In the genomic region with DNA sequence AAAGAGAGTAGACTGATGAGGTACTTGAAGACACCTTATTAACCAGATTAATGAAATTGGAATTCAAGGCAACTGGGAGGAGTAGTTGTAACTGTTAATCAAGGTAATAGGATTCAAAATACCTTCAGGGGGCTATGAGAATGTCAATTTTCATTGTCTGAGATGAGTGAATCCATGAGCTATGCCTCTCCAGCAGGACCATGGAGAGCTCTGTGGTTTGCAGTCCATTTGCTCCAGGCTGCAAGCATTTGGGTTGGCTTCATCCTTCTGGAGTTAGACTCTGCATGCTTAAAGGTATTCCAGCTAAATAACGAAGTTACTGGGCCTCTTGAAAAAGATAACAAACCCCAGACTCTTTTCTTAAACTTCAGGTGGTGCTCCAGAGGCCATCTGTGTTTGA, we compare ENCODE assay signal across 15 cellular contexts.
DNase-seq lines count a peak whose midpoint lies in the region; ATAC-seq, FAIRE-seq and TF ChIP-seq lines count a peak whose summit lies in the region.
"Had no signal": no experiment of that assay in that cellular context is flagged by ENCODE, and none has a peak within 500 bp of the region (broad histone marks: within the 10 kb centered on the region; RNA-seq: fewer than 3 reads in every experiment).

No MANE protein-coding gene starts in this region.

- dilution Hi-C loops in keratinocyte (cut with MboI; ENCODE audit: extremely low pct_ligation_motif_present, low sequenced_read_pairs), result no loop called here

- no peak overlapping the region for H3K4me2 ChIP-seq in GM12878 (ENCODE audit: control insufficient read depth, insufficient read depth)
- H3K4me2 ChIP-seq in keratinocyte (ENCODE audit: control insufficient read depth, extremely low read depth, insufficient read depth, low read depth, low read length), result no peak overlapping the region
- H3K4me2 ChIP-seq: KMS-11 had no signal

- in situ Hi-C loops in GM12878 (cut with MboI), result no loop called here

- no peak overlapping the region for H3K4me3 ChIP-seq in GM12878
- no peak overlapping the region for H3K4me3 ChIP-seq in keratinocyte (ENCODE audit: control insufficient read depth in 2 of 3, extremely low read depth in 1 of 3, insufficient read depth in 2 of 3, low read depth in 1 of 3, low read length in 3 of 3)
- H3K4me3 ChIP-seq: uterus had no signal

- DNase-seq in AG20443 (ENCODE audit: low spot score), result peak; percentile 66
- no peak for DNase-seq in GM12878 (ENCODE audit: low read depth, low spot score)
- no peak for DNase-seq in keratinocyte (ENCODE audit: low read depth, low spot score)
- no peak for DNase-seq in NCI-H1048 (lab: John Stamatoyannopoulos, UW)
- no peak for DNase-seq in SIG-M5 treated with dmso at 0.1 percent for 504 hours (lab: John Stamatoyannopoulos, UW; ENCODE audit: unreplicated experiment)
- no peak for DNase-seq in activated effector memory CD4-positive, alpha-beta T cell treated with anti-CD3 and anti-CD28 coated beads, Interleukin-2, amount 50 U/mL, for 16 hours
- no peak for DNase-seq in left lobe of liver (ENCODE audit: low spot score)
- DNase-seq: anterior cingulate cortex; stimulated activated CD8-positive, alpha-beta memory T cell treated with anti-CD3 and anti-CD28 coated beads, Interleukin-4, amount 100 ng/mL, for 48 hours; uterus had no signal

- CTCF ChIA-PET in GM12878 (lab: Yijun Ruan, JAX), result no interaction called here

- H3K36me3 ChIP-seq in GM12878 (ENCODE audit: control insufficient read depth in 2 of 2, insufficient read depth in 2 of 2, low read length in 1 of 2) (no peaks in the 10 kb centered on the region), keratinocyte (ENCODE audit: control insufficient read depth in 2 of 2, extremely low read depth in 1 of 2, insufficient read depth in 2 of 2, low read length in 2 of 2) (no peaks in the 10 kb centered on the region)
- H3K36me3 ChIP-seq: neutrophil had no signal

- H3K9me3 ChIP-seq in GM12878 (replicated peaks; ENCODE audit: control insufficient read depth, insufficient read depth, low read length) (no peaks in the 10 kb centered on the region), keratinocyte (ENCODE audit: control insufficient read depth, low read depth, low read length) (no peaks in the 10 kb centered on the region)
- H3K9me3 ChIP-seq: neutrophil, uterus had no signal

- SMC1A ChIA-PET in GM12878 (lab: Charles Lee; ENCODE audit: uncharacterized antibody, unreplicated experiment), result interaction anchor here (0.8 to 1.4 kb wide), 2 partner anchors 24 to 40 kb away, joined by 3 read pairs; no protein-coding TSS in a partner anchor

- TF ChIP-seq EP300 in Ishikawa (IDR thresholded peaks at IDR 0.05; ENCODE audit: borderline replicate concordance), result no peak
- TF ChIP-seq EP300 in GM12878 (IDR thresholded peaks at IDR 0.05; ENCODE audit: borderline replicate concordance in 1 of 2, control insufficient read depth in 1 of 2, low read depth in 2 of 2, low read length in 2 of 2), result no peak

- H3K9me1 ChIP-seq in keratinocyte (ENCODE audit: control insufficient read depth, extremely low read depth, insufficient read depth, low read length), result no peaks in the 10 kb centered on the region

- no TSS peak for BruUV-seq in GM12878 (replicated peaks; lab: Mats Ljungman, UMichigan)

- H2AFZ ChIP-seq in GM12878 (ENCODE audit: control insufficient read depth, low read depth, low read length) (no peak overlapping the region), keratinocyte (ENCODE audit: control insufficient read depth, low read length) (no peak overlapping the region)

- intact Hi-C loops in GM12878 (cut with micrococcal nuclease; ENCODE audit: unreplicated experiment), result no loop called here

- TF ChIP-seq POLR2A in GM12878 (IDR thresholded peaks at IDR 0.05; ENCODE audit: low read depth, low read length), result no peak

- H4K20me1 ChIP-seq in GM12878 (ENCODE audit: control insufficient read depth, insufficient read depth) (no peaks in the 10 kb centered on the region), keratinocyte (ENCODE audit: control insufficient read depth, extremely low read depth, insufficient read depth, low read length) (no peaks in the 10 kb centered on the region)

- POLR2A ChIA-PET in GM12878 (lab: Charles Lee), result no interaction called here

- no peak overlapping the region for H3K27ac ChIP-seq in GM12878 (ENCODE audit: control insufficient read depth, insufficient read depth)
- no peak overlapping the region for H3K27ac ChIP-seq in keratinocyte (ENCODE audit: control insufficient read depth, insufficient read depth, low read length)
- H3K27ac ChIP-seq: C4-2B, KMS-11, neutrophil, uterus, VCaP had no signal

- no peaks in the 10 kb centered on the region for H3K4me1 ChIP-seq in GM12878 (ENCODE audit: control insufficient read depth, insufficient read depth, low read length)
- peaks cover 6% of the 10 kb centered on the region for H3K4me1 ChIP-seq in keratinocyte (ENCODE audit: control insufficient read depth, extremely low read depth, insufficient read depth, low read length)
- H3K4me1 ChIP-seq: uterus had no signal

- no peak for ATAC-seq in GM12878
- no peak for ATAC-seq in left lobe of liver

- H3K27me3 ChIP-seq in GM12878 (replicated peaks in 1 of 2; ENCODE audit: control insufficient read depth in 2 of 2, insufficient read depth in 2 of 2, low read length in 1 of 2) (no peaks in the 10 kb centered on the region), keratinocyte (ENCODE audit: control insufficient read depth, extremely low read depth, insufficient read depth, low read length) (no peaks in the 10 kb centered on the region)
- H3K27me3 ChIP-seq: neutrophil, uterus had no signal

- 0% methylated on average over 1 of the region's 1 CpG for WGBS in GM12878 (ENCODE audit: insufficient coverage, insufficient replicate concordance, low lambda C conversion rate, missing lambda C conversion rate)

- H3K9ac ChIP-seq in GM12878 (ENCODE audit: control insufficient read depth, insufficient read depth, low read length) (no peak overlapping the region), keratinocyte (ENCODE audit: control insufficient read depth, extremely low read depth, insufficient read depth, low read length) (no peak overlapping the region)
- H3K9ac ChIP-seq: KMS-11 had no signal

- RAD21 ChIA-PET in GM12878 (lab: Charles Lee; ENCODE audit: unreplicated experiment), result no interaction called here

- TF ChIP-seq CTCF in GM12878 (IDR thresholded peaks at IDR 0.05 in 2 of 3, conservative IDR thresholded peaks at IDR 0.05 in 1 of 3; ENCODE audit: control insufficient read depth in 2 of 3, extremely low read depth in 1 of 3, insufficient read depth in 1 of 3, low read depth in 3 of 3, low read length in 3 of 3), result no peak
- TF ChIP-seq CTCF in keratinocyte (optimal IDR thresholded peaks at IDR 0.05 in 1 of 3, IDR thresholded peaks at IDR 0.05 in 1 of 3, conservative IDR thresholded peaks at IDR 0.05 in 1 of 3; ENCODE audit: extremely low read depth in 1 of 3, insufficient read depth in 2 of 3, low read length in 3 of 3), result no peak

- H3K79me2 ChIP-seq in GM12878 (ENCODE audit: control insufficient read depth, insufficient read depth, low read length) (no peaks in the 10 kb centered on the region), keratinocyte (ENCODE audit: control insufficient read depth, insufficient read depth, low read length) (no peaks in the 10 kb centered on the region)

- FAIRE-seq in GM12878 (lab: Jason Lieb, UNC) (no peak), keratinocyte (lab: Jason Lieb, UNC) (peak; percentile 83)

- TF ChIP-seq RAD21 in Ishikawa (IDR thresholded peaks at IDR 0.05; ENCODE audit: low read depth), result no peak
- no peak for TF ChIP-seq RAD21 in GM12878 (IDR thresholded peaks at IDR 0.05; ENCODE audit: insufficient read depth, low read depth, low read length)

TF ChIP-seq in Ishikawa, 13 proteins besides CTCF, POLR2A, EP300 and RAD21 (continues in another document):
- no peak for TF ChIP-seq CEBPB (IDR thresholded peaks at IDR 0.05)

TF ChIP-seq in GM12878, 131 proteins besides CTCF, POLR2A, EP300 and RAD21:
- TF ChIP-seq GABPA (IDR thresholded peaks at IDR 0.05; ENCODE audit: low read depth) (no peak), HCFC1 (IDR thresholded peaks at IDR 0.05; ENCODE audit: low read length) (no peak), REST (IDR thresholded peaks at IDR 0.05; ENCODE audit: low read depth, low read length) (peak; percentile 71; the same call in 1 of the 2 replicates)
TF ChIP-seq in GM12878: peak in this region for 1.
